In genomic region chr2:197322143-197322542, GRCh38 we compare ENCODE assay signal across 14 cellular contexts.
"Had no signal": no experiment of that assay in that cellular context is flagged by ENCODE, and none has a peak within 500 bp of the region (broad histone marks: within the 10 kb centered on the region; RNA-seq: fewer than 3 reads in every experiment).

No MANE protein-coding gene starts in this region.

- H3K9me3 Mint-ChIP-seq: activated T-cell treated with anti-CD3 and anti-CD28 coated beads, Interleukin-2, amount 50 U/mL, for 4 hours; nephron had no signal

- DNase-seq: activated CD4-positive, CD25-positive, alpha-beta regulatory T cell treated with anti-CD3 and anti-CD28 coated beads, Interleukin-2, amount 50 U/mL, for 72 hours; activated gamma-delta T cell treated with Interleukin-2 at 50 U/mL for 16 hours; activated T-cell treated with anti-CD3 and anti-CD28 coated beads, Interleukin-2, amount 50 U/mL, for 4 hours; foreskin melanocyte; left ventricle myocardium superior; mesenchymal stem cell; occipital lobe; stimulated activated CD4-positive, alpha-beta T cell treated with anti-CD3 and anti-CD28 coated beads, Interleukin-15, amount 100 ng/mL, for 24 hours; stimulated activated CD4-positive, alpha-beta T cell treated with anti-CD3 and anti-CD28 coated beads, Interleukin-4, amount 100 ng/mL, for 1 hour; stomach; testis; upper lobe of left lung had no signal

- ATAC-seq: left ventricle myocardium superior had no signal

- H3K27ac Mint-ChIP-seq: nephron, progenitor cell of endocrine pancreas had no signal

- H3K4me3 Mint-ChIP-seq: nephron had no signal
